ENCODE assay signal across 8 cellular contexts in genomic region chr1:67686272-67687197, GRCh38. TPM values are rescaled to one million over a fixed set of nuclear protein-coding genes. Genes with fewer than 3 reads are reported as not detected.
DNase-seq lines count a peak whose midpoint lies in the region; ATAC-seq and TF ChIP-seq lines count a peak whose summit lies in the region.

No MANE protein-coding gene starts in this region.

- H3K27ac ChIP-seq in PC-3 (ENCODE audit: low read length) (peak overlapping the region; percentile 93), esophagus muscularis mucosa (replicated peaks in 1 of 4) (peak overlapping the region; percentile 93 to 98 (median 96)), muscle layer of duodenum (ENCODE audit: low read length) (peak overlapping the region; percentile 88)

- TF ChIP-seq POLR2A in esophagus muscularis mucosa (IDR thresholded peaks at IDR 0.05; ENCODE audit: low read depth): peak; percentile 21

- intact Hi-C loops in PC-3 (cut with micrococcal nuclease) (loop anchor here (1.0 to 10.0 kb wide), 6 partner anchors 22 to 698 kb away; no protein-coding TSS in a partner anchor), esophagus muscularis mucosa (cut with DNase I) (loop anchor here (5.0 to 10.0 kb wide), 4 partner anchors 71 to 252 kb away; partner anchors contain the start of gene SERBP1)

- WGBS in esophagus muscularis mucosa: 0% methylated on average over 2 of the region's 42 CpGs

- peaks cover 30% of the 10 kb centered on the region for H3F3A ChIP-seq in PC-3 (ENCODE audit: low read length, unreplicated experiment)

- peaks cover 45% of the 10 kb centered on the region for H3K4me1 Mint-ChIP-seq in activated T-cell treated with anti-CD3 and anti-CD28 coated beads, Interleukin-2, amount 50 U/mL, for 4 hours (ENCODE audit: low read depth)

- BruUV-seq in PC-3 (replicated peaks; lab: Mats Ljungman, UMichigan): TSS peak; percentile 59

- no peaks in the 10 kb centered on the region for H3K9me3 Mint-ChIP-seq in activated T-cell treated with anti-CD3 and anti-CD28 coated beads, Interleukin-2, amount 50 U/mL, for 4 hours

- no peaks in the 10 kb centered on the region for H3K9me2 ChIP-seq in PC-3 (replicated peaks; ENCODE audit: low read length)

- peaks cover 31% of the 10 kb centered on the region for H4K20me1 ChIP-seq in PC-3 (ENCODE audit: low read length)

- H3K4me3 ChIP-seq in PC-3 (ENCODE audit: low read length): peak overlapping the region; percentile 87
- peak overlapping the region; percentile 82 to 95 (median 90) for H3K4me3 ChIP-seq in esophagus muscularis mucosa
- peak overlapping the region; percentile 82 to 94 for H3K4me3 ChIP-seq in muscle layer of duodenum (ENCODE audit: low read depth in 1 of 2, low read length in 2 of 2)

- H3K9ac ChIP-seq in PC-3 (ENCODE audit: low read length): peak overlapping the region; percentile 93

- peak overlapping the region; percentile 96 for H3K4me3 Mint-ChIP-seq in activated T-cell treated with anti-CD3 and anti-CD28 coated beads, Interleukin-2, amount 50 U/mL, for 4 hours

- peaks cover 35% of the 10 kb centered on the region for H3K79me2 ChIP-seq in PC-3 (ENCODE audit: low read length)

- peak overlapping the region; percentile 96 for H3K4me2 ChIP-seq in PC-3 (ENCODE audit: low read length)

- H3K36me3 ChIP-seq in PC-3 (ENCODE audit: low read depth, low read length) (peaks cover 33% of the 10 kb centered on the region), esophagus muscularis mucosa (peaks cover 0 to 25% (median 9%) of the 10 kb centered on the region in 4 donors), muscle layer of duodenum (ENCODE audit: control insufficient read depth in 1 of 2, insufficient read depth in 2 of 2, low read length in 2 of 2) (peaks cover 22 to 23% of the 10 kb centered on the region in 2 donors)

- TF ChIP-seq EP300 in esophagus muscularis mucosa (IDR thresholded peaks at IDR 0.05): no peak

- no peaks in the 10 kb centered on the region for H3K27me3 Mint-ChIP-seq in activated T-cell treated with anti-CD3 and anti-CD28 coated beads, Interleukin-2, amount 50 U/mL, for 4 hours (ENCODE audit: low read depth)

- CTCF ChIA-PET in PC-3 (lab: Charles Lee): interaction anchor here (0.7 to 1.4 kb wide), 3 partner anchors 74 to 154 kb away, joined by 3 to 10 read pairs (median 3); no protein-coding TSS in a partner anchor

- ATAC-seq in GM21528 (IDR thresholded peaks at IDR 0.05; ENCODE audit: low FRiP score, unreplicated experiment) (peak; percentile 26), PC-3 (peak; percentile 48)
- peak; percentile 10 to 29 for ATAC-seq in activated T-cell treated with anti-CD3 and anti-CD28 coated beads, Interleukin-2, amount 50 U/mL, for 4 hours
- ATAC-seq in stimulated activated naive CD8-positive, alpha-beta T cell treated with anti-CD3 and anti-CD28 coated beads, Interleukin-15, Interleukin-2, amounts not matched to agents 100 U/mL and 50 U/mL, for 24 hours: peak; percentile 39

- H2AFZ ChIP-seq in PC-3 (ENCODE audit: low read length): no peak overlapping the region

- peak; percentile 14 for DNase-seq in DMS114 treated with DMSO at 0.1 percent for 48 hours (lab: John Stamatoyannopoulos, UW; ENCODE audit: unreplicated experiment)
- DNase-seq in HuH-7.5 (ENCODE audit: low spot score): peak; percentile 34
- DNase-seq in PC-3: peak; percentile 97
- DNase-seq in activated T-cell treated with anti-CD3 and anti-CD28 coated beads, Interleukin-2, amount 50 U/mL, for 4 hours: peak; percentile 48
- DNase-seq in esophagus muscularis mucosa (ENCODE audit: extremely low spot score): peak; percentile 94
- peak; percentile 62 for DNase-seq in stimulated activated naive CD8-positive, alpha-beta T cell treated with anti-CD3 and anti-CD28 coated beads, Interleukin-15, Interleukin-2, amounts not matched to agents 100 U/mL and 50 U/mL, for 24 hours

- TF ChIP-seq CTCF in PC-3 (conservative IDR thresholded peaks at IDR 0.05; ENCODE audit: low read depth, low read length) (no peak), esophagus muscularis mucosa (IDR thresholded peaks at IDR 0.05) (no peak)

- H3K9me3 ChIP-seq in PC-3 (ENCODE audit: low read length) (no peaks in the 10 kb centered on the region), esophagus muscularis mucosa (no peaks in the 10 kb centered on the region), muscle layer of duodenum (ENCODE audit: control insufficient read depth in 1 of 2, low read length in 2 of 2) (no peaks in the 10 kb centered on the region)

- H3K4me1 ChIP-seq in PC-3 (ENCODE audit: insufficient read depth, low read length): peaks cover 47% of the 10 kb centered on the region
- peaks cover 23 to 37% (median 35%) of the 10 kb centered on the region in 4 donors for H3K4me1 ChIP-seq in esophagus muscularis mucosa
- H3K4me1 ChIP-seq in muscle layer of duodenum (ENCODE audit: control insufficient read depth in 1 of 2, insufficient read depth in 2 of 2, low read length in 2 of 2): peaks cover 6 to 13% of the 10 kb centered on the region in 2 donors

- POLR2A ChIA-PET in PC-3 (lab: Charles Lee; ENCODE audit: unreplicated experiment): interaction anchor here (0.8 to 1.1 kb wide), 4 partner anchors 64 to 117 kb away, joined by 3 to 20 read pairs (median 14); no protein-coding TSS in a partner anchor

- peaks cover 25% of the 10 kb centered on the region for H3K36me3 Mint-ChIP-seq in activated T-cell treated with anti-CD3 and anti-CD28 coated beads, Interleukin-2, amount 50 U/mL, for 4 hours (ENCODE audit: insufficient read depth)

- H3K27me3 ChIP-seq in PC-3 (ENCODE audit: low read length): no peaks in the 10 kb centered on the region
- H3K27me3 ChIP-seq in esophagus muscularis mucosa: no peaks in the 10 kb centered on the region
- H3K27me3 ChIP-seq in muscle layer of duodenum (ENCODE audit: low read depth, low read length): no peaks in the 10 kb centered on the region

RNA-seq across cellular contexts. Expression of gene GADD45A, which starts 1.5 kb away (rescaled TPM):
- 129 and 153 TPM in 2 replicates for total RNA-seq in PC-3 (2014; rRNA removed)
- 10 to 100 TPM; 49.7 to 91.5 (median 56.9) TPM for total RNA-seq in activated T-cell treated with anti-CD3 and anti-CD28 coated beads, Interleukin-2, amount 50 U/mL, for 4 hours
- 10 to 100 TPM; 51.1 to 80.8 (median 66.5) TPM for total RNA-seq in esophagus muscularis mucosa

Comparison
In these comparisons a context has a peak if more than half of its experiments do, and no peak if none do; other contexts are left out.
1. Peak in every context shown above with its lines: DNase-seq, ATAC-seq, H3K4me3 ChIP-seq and H3K27ac ChIP-seq.
2. DNase-seq: peak in every context shown above with its lines; median percentile 97 in PC-3; 94 in esophagus muscularis mucosa; 62 in stimulated activated naive CD8-positive, alpha-beta T cell treated with anti-CD3 and anti-CD28 coated beads, Interleukin-15, Interleukin-2, amounts not matched to agents 100 U/mL and 50 U/mL, for 24 hours; 48 in activated T-cell treated with anti-CD3 and anti-CD28 coated beads, Interleukin-2, amount 50 U/mL, for 4 hours; 34 in HuH-7.5; 14 in DMS114 treated with DMSO at 0.1 percent for 48 hours.